ENCODE assay signal across 21 cellular contexts in the genomic region with DNA sequence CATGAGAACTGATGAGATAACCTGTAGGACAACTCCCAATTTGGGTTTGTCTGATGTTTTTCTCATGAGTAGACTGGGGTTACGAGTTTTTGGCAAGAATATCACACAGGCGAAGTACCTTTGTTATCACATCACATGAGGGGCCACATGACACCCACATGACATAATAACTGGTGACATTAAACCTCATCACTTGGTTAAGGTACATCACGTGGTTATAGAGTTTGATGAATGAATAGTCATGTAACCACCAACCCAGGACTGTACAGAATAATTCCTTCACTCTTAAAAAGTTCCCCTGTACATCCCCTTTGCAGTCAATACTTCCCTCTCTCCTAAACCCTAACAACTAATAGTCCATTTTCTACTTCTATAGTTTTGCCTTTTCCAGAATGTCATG.
"Had no signal": no experiment of that assay in that cellular context is flagged by ENCODE, and none has a peak within 500 bp of the region (broad histone marks: within the 10 kb centered on the region; RNA-seq: fewer than 3 reads in every experiment).

No MANE protein-coding gene starts in this region.

- H3K4me3 ChIP-seq: left lung, lung, neural progenitor cell, thyroid gland, upper lobe of right lung had no signal

- ATAC-seq: esophagus mucosa; left lung; naive thymus-derived CD4-positive, alpha-beta T cell; sciatic nerve; upper lobe of right lung had no signal

- H3K9me3 Mint-ChIP-seq: activated naive CD4-positive, alpha-beta T cell treated with anti-CD3 and anti-CD28 coated beads, Interleukin-2, amount 50 U/mL, for 24 hours had no signal

- H3K9me3 ChIP-seq: thyroid gland, upper lobe of right lung had no signal

- H3K4me1 ChIP-seq: left lung, neural progenitor cell, thyroid gland, upper lobe of right lung had no signal

- H3K4me1 Mint-ChIP-seq: activated naive CD4-positive, alpha-beta T cell treated with anti-CD3 and anti-CD28 coated beads, Interleukin-2, amount 50 U/mL, for 24 hours; neural progenitor cell had no signal

- H3K36me3 ChIP-seq: neural progenitor cell had no signal

- H3K4me3 Mint-ChIP-seq: activated naive CD4-positive, alpha-beta T cell treated with anti-CD3 and anti-CD28 coated beads, Interleukin-2, amount 50 U/mL, for 24 hours; naive thymus-derived CD4-positive, alpha-beta T cell; neural progenitor cell had no signal

- H3K9ac ChIP-seq: neural progenitor cell had no signal

- H3K27ac ChIP-seq: left lung, neural progenitor cell, thyroid gland, upper lobe of right lung had no signal

- H3K4me2 ChIP-seq: neural progenitor cell had no signal

- H3K27me3 Mint-ChIP-seq: activated naive CD4-positive, alpha-beta T cell treated with anti-CD3 and anti-CD28 coated beads, Interleukin-2, amount 50 U/mL, for 24 hours; naive thymus-derived CD4-positive, alpha-beta T cell had no signal

- H3K27me3 ChIP-seq: left lung, neural progenitor cell, thyroid gland, upper lobe of right lung had no signal

- H2AFZ ChIP-seq: neural progenitor cell had no signal

- DNase-seq: activated CD4-positive, alpha-beta T cell treated with anti-CD3 and anti-CD28 coated beads, Interleukin-2, amount 50 U/mL, for 4 hours; activated gamma-delta T cell; central memory CD4-positive, alpha-beta T cell; dermis blood vessel endothelial cell; effector CD8-positive, alpha-beta T cell; foreskin melanocyte; kidney glomerular epithelial cell; left lung; naive thymus-derived CD4-positive, alpha-beta T cell; posterior cingulate gyrus; small intestine; stimulated activated CD4-positive, alpha-beta T cell treated with anti-CD3 and anti-CD28 coated beads, Interleukin-15, amount 100 ng/mL, for 24 hours; stimulated activated naive CD4-positive, alpha-beta T cell treated with Interleukin-2 at 50 U/mL for 16 hours; substantia nigra; thyroid gland; upper lobe of right lung had no signal

- H3K27ac Mint-ChIP-seq: activated naive CD4-positive, alpha-beta T cell treated with anti-CD3 and anti-CD28 coated beads, Interleukin-2, amount 50 U/mL, for 24 hours; naive thymus-derived CD4-positive, alpha-beta T cell; neural progenitor cell had no signal
